In the genomic region with DNA sequence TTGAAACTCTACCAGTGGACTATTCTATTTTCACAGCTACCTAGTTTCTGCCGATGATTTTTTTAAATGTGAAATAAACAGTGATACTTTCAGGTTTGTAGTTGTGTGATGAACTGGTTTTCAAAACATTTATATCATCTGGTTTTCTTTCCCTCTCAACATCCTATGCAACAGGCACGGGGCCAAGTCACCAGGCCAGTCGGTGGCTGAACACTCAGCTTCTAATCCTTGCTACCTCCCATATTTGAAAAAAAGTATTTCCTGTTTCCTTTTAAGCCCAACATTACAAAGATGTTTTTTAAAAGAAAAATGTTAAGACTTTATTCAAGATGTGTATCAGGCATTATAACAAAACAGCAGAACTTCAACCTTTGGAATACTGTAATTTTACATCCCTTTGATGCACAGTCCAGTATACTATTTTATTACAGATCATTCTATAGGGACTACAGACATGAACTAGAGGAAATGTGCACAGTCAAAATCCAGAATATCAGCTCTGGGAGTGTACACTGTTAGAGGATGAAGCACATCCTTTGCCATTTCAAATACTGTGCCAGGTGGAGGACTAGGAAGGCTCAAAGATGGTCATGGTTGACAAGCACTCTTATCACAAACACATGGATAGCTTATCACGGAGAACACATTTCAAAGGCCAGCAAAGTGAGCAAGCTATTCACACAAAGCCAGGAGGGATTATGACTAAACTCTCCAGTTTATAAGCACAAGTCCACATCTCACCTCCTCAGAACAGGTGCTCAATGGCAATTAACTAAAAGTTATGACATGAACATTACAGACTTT, we compare ENCODE assay signal across 1 cellular context.
TF ChIP-seq lines count a peak whose summit lies in the region.

No MANE protein-coding gene starts in this region.

TF ChIP-seq in IMR-90, 13 proteins besides CTCF, POLR2A, EP300 and RAD21 (continued from another document):
- TF ChIP-seq SMC3 (IDR thresholded peaks at IDR 0.05; ENCODE audit: low read depth, low read length) (no peak), MAZ (IDR thresholded peaks at IDR 0.05; ENCODE audit: borderline replicate concordance, low read depth, low read length) (no peak), CEBPB (IDR thresholded peaks at IDR 0.05; ENCODE audit: low read depth, low read length) (no peak), ELK1 (IDR thresholded peaks at IDR 0.05; ENCODE audit: borderline replicate concordance, low read depth, low read length) (no peak)
TF ChIP-seq in IMR-90: peak in this region for 0.
